Comparison of ENCODE assay signal across 25 cellular contexts in genomic region chr9:3924145-3924544, GRCh38.
"Had no signal": no experiment of that assay in that cellular context is flagged by ENCODE, and none has a peak within 500 bp of the region (broad histone marks: within the 10 kb centered on the region; RNA-seq: fewer than 3 reads in every experiment).

No MANE protein-coding gene starts in this region.

- FAIRE-seq: islet of Langerhans, kidney had no signal

- H3K9me3 ChIP-seq: left lung, lower lobe of right lung, ovary, right atrium auricular region, stomach, testis, thyroid gland, transverse colon, upper lobe of left lung, vagina had no signal

- H3K4me3 ChIP-seq: left lung, lower lobe of right lung, ovary, right atrium auricular region, skin epidermis, stomach, testis, thyroid gland, transverse colon, upper lobe of left lung, vagina had no signal

- H3K27me3 ChIP-seq: left lung, ovary, right atrium auricular region, stomach, testis, thyroid gland, transverse colon, upper lobe of left lung, vagina had no signal

- H3K36me3 ChIP-seq: left lung, lower lobe of right lung, ovary, right atrium auricular region, stomach, thyroid gland, transverse colon, upper lobe of left lung, vagina had no signal

- H3K27ac ChIP-seq: left lung, lower lobe of right lung, ovary, right atrium auricular region, skin epidermis, stomach, testis, thyroid gland, transverse colon, upper lobe of left lung, vagina had no signal

- H3K4me1 ChIP-seq: left lung, lower lobe of right lung, right atrium auricular region, stomach, testis, vagina had no signal

- DNase-seq: hippocampal formation; immature natural killer cell; kidney; left colon; left lung; lower lobe of right lung; mammary epithelial cell; mesenchymal stem cell; naive thymus-derived CD8-positive, alpha-beta T cell; ovary; stimulated activated CD4-positive, alpha-beta T cell treated with anti-CD3 and anti-CD28 coated beads, Interleukin-12 subunit alpha, Interleukin-12 subunit beta, amount 100 ng/mL, for 4 hours; stimulated activated CD4-positive, alpha-beta T cell treated with anti-CD3 and anti-CD28 coated beads, Interleukin-15, amount 100 ng/mL, for 24 hours; stimulated activated CD4-positive, alpha-beta T cell treated with anti-CD3 and anti-CD28 coated beads, Interleukin-2, amount 100 ng/mL, for 24 hours; stimulated activated CD4-positive, alpha-beta T cell treated with anti-CD3 and anti-CD28 coated beads, Interleukin-4, amount 100 ng/mL, for 1 hour; stimulated activated naive B cell treated with anti-CD40 and anti-IgM and Interleukin-4, amounts not matched to agents 10 μg/mL and 1 μg/mL and 100 μg/mL, for 72 hours; stimulated activated naive CD8-positive, alpha-beta T cell treated with anti-CD3 and anti-CD28 coated beads, Interleukin-15, Interleukin-2, amounts not matched to agents 100 U/mL and 50 U/mL, for 24 hours; stomach; testis; thyroid gland; transverse colon; upper lobe of left lung had no signal
